Comparison of ENCODE assay signal across 8 cellular contexts in the genomic region with DNA sequence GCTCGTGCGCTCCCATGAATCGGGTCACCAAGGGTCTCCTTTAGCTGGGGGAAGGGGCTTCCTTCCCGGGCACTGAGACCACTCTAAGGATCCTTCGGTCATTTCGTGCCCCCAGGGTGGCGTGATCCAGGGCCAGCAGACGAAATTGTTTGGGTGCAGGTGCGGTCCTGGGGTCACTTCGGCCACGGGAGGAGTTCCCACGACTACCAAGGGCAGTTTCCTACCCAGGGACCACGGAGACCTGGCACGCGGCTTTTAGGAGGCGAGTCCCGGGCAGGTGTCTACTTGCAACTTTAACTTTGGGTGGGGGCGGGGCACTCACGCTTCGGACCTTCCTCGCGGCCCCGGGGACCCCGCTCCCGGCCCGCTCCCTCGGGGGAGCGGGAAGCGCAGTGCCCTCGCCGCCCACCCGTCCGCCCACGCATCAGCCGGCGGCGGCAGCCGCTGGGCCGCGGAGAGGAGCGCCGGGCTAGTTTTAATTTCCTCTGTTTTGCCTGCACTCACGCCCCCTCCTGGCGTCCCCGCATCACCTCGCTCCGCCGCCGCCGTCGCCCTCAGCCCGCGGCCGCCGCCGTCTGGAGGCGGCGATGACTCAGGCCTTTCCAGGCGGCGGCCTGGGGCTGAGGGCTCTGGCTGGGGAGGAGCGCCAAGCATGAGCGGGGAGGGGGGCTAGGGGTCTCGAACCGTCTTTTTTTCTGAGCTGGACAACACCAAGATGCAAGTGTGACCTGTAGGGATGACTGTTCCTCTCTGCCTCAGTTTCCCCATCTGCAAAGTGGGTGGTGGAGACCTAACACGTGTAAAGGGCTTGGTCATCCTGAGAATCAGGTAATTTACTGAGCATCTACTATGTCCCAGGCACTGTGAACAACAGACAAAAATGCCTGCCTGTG. TPM values are rescaled to one million over a fixed set of nuclear protein-coding genes. Genes with fewer than 3 reads are reported as not detected.
A peak's percentile ranks its signal among the peaks of the same experiment; 100 is the strongest.
DNase-seq lines count a peak whose midpoint lies in the region; ATAC-seq and TF ChIP-seq lines count a peak whose summit lies in the region.

No MANE protein-coding gene starts in this region.

- TF ChIP-seq CTCF in GM12864 (IDR thresholded peaks at IDR 0.05; ENCODE audit: low read depth, low read length, missing control alignments) (peak; percentile 55), LNCaP clone FGC (IDR thresholded peaks at IDR 0.05; ENCODE audit: control insufficient read depth, extremely low read depth, insufficient read depth) (peak; percentile 92), left ventricle myocardium inferior (IDR thresholded peaks at IDR 0.05; ENCODE audit: borderline replicate concordance) (peak; percentile 57)

- no peaks in the 10 kb centered on the region for H3K9me3 Mint-ChIP-seq in activated naive CD8-positive, alpha-beta T cell treated with anti-CD3 and anti-CD28 coated beads, Interleukin-2, amount 10 ng/mL, durations not matched to agents 7 days and 5 days

- H3K4me1 Mint-ChIP-seq in activated naive CD8-positive, alpha-beta T cell treated with anti-CD3 and anti-CD28 coated beads, Interleukin-2, amount 10 ng/mL, durations not matched to agents 7 days and 5 days: peaks cover 4% of the 10 kb centered on the region

- H3K27me3 Mint-ChIP-seq in activated naive CD8-positive, alpha-beta T cell treated with anti-CD3 and anti-CD28 coated beads, Interleukin-2, amount 10 ng/mL, durations not matched to agents 7 days and 5 days: peaks cover 33% of the 10 kb centered on the region

- ATAC-seq in activated naive CD8-positive, alpha-beta T cell treated with anti-CD3 and anti-CD28 coated beads, Interleukin-2, amount 10 ng/mL, durations not matched to agents 7 days and 5 days (ENCODE audit: low read depth): peak; percentile 92
- no peak for ATAC-seq in GM19351 (IDR thresholded peaks at IDR 0.05; ENCODE audit: unreplicated experiment)

- H3K4me1 ChIP-seq in left ventricle myocardium inferior (peaks cover 21% of the 10 kb centered on the region), rectal smooth muscle tissue (ENCODE audit: control insufficient read depth, insufficient read depth, low read length) (no peaks in the 10 kb centered on the region), urinary bladder (ENCODE audit: insufficient read depth) (peaks cover 2% of the 10 kb centered on the region)

- POLR2A ChIA-PET in activated naive CD8-positive, alpha-beta T cell treated with anti-CD3 and anti-CD28 coated beads, Interleukin-2, amount 10 ng/mL, durations not matched to agents 7 days and 5 days (lab: Charles Lee): interaction anchor here (0.7 to 1.0 kb wide), 2 partner anchors 43 to 51 kb away, joined by 3 read pairs; no protein-coding TSS in a partner anchor

- H3K27ac ChIP-seq in left ventricle myocardium inferior (replicated peaks) (no peak overlapping the region), rectal smooth muscle tissue (ENCODE audit: low read depth, low read length) (no peak overlapping the region), urinary bladder (ENCODE audit: low read depth) (no peak overlapping the region)

- peak overlapping the region; percentile 66 for H3K4me3 Mint-ChIP-seq in activated naive CD8-positive, alpha-beta T cell treated with anti-CD3 and anti-CD28 coated beads, Interleukin-2, amount 10 ng/mL, durations not matched to agents 7 days and 5 days

- DNase-seq in GM12864 (ENCODE audit: low read depth) (no peak), LNCaP clone FGC (ENCODE audit: low read depth) (no peak), SW480 (ENCODE audit: low spot score) (peak; percentile 72), left ventricle myocardium inferior (peak; percentile 68)
- DNase-seq in activated naive CD8-positive, alpha-beta T cell treated with anti-CD3 and anti-CD28 coated beads, Interleukin-2, amount 10 ng/mL, durations not matched to agents 7 days and 5 days: peak; percentile 89

- no peak overlapping the region for H3K9ac ChIP-seq in rectal smooth muscle tissue (ENCODE audit: low read length)

- 1% methylated on average over 65 of the region's 65 CpGs for WGBS in urinary bladder

- intact Hi-C loops in left ventricle myocardium inferior (cut with micrococcal nuclease): no loop called here

- peak overlapping the region; percentile 43 for H3K4me3 ChIP-seq in GM12864 (ENCODE audit: low read depth, low read length)
- H3K4me3 ChIP-seq in LNCaP clone FGC (ENCODE audit: low read depth, low read length): peak overlapping the region; percentile 54
- peak overlapping the region; percentile 66 for H3K4me3 ChIP-seq in left ventricle myocardium inferior
- peak overlapping the region; percentile 60 for H3K4me3 ChIP-seq in rectal smooth muscle tissue (ENCODE audit: low read length)
- H3K4me3 ChIP-seq in urinary bladder (ENCODE audit: low read depth, low read length): peak overlapping the region; percentile 46

- H3K36me3 Mint-ChIP-seq in activated naive CD8-positive, alpha-beta T cell treated with anti-CD3 and anti-CD28 coated beads, Interleukin-2, amount 10 ng/mL, durations not matched to agents 7 days and 5 days: no peaks in the 10 kb centered on the region

- H3K27ac Mint-ChIP-seq in activated naive CD8-positive, alpha-beta T cell treated with anti-CD3 and anti-CD28 coated beads, Interleukin-2, amount 10 ng/mL, durations not matched to agents 7 days and 5 days: no peak overlapping the region

- no peaks in the 10 kb centered on the region for H3K9me3 ChIP-seq in left ventricle myocardium inferior (replicated peaks)

- H3K36me3 ChIP-seq in left ventricle myocardium inferior: no peaks in the 10 kb centered on the region
- H3K36me3 ChIP-seq in rectal smooth muscle tissue (ENCODE audit: control insufficient read depth, insufficient read depth, low read length): no peaks in the 10 kb centered on the region
- no peaks in the 10 kb centered on the region for H3K36me3 ChIP-seq in urinary bladder (ENCODE audit: insufficient read depth)

- H3K27me3 ChIP-seq in left ventricle myocardium inferior (ENCODE audit: low read depth): peaks cover 97% of the 10 kb centered on the region
- H3K27me3 ChIP-seq in rectal smooth muscle tissue (ENCODE audit: control insufficient read depth, insufficient read depth, low read length): peaks cover 21% of the 10 kb centered on the region

RNA-seq across cellular contexts. Expression of a gene that starts 21.8 kb away (rescaled TPM):
- 10 to 100 TPM; 17.3 to 17.9 TPM for total RNA-seq in activated naive CD8-positive, alpha-beta T cell treated with anti-CD3 and anti-CD28 coated beads, Interleukin-2, amount 10 ng/mL, durations not matched to agents 7 days and 5 days
- total RNA-seq in left ventricle myocardium inferior (1.7 TPM), urinary bladder (18.2 TPM)
- polyA plus RNA-seq in urinary bladder: 4.6 TPM

Comparison
In these comparisons a context has a peak if more than half of its experiments do, and no peak if none do; other contexts are left out.
1. DNase-seq: peak in SW480 (single experiment), activated naive CD8-positive, alpha-beta T cell treated with anti-CD3 and anti-CD28 coated beads, Interleukin-2, amount 10 ng/mL, durations not matched to agents 7 days and 5 days (single experiment) and left ventricle myocardium inferior (single experiment); none in GM12864 (single experiment) and LNCaP clone FGC (single experiment).
2. Peak in every context shown above with its lines, with median percentiles within 50 percentile points of each other: H3K4me3 ChIP-seq and CTCF ChIP-seq.